ENCODE assay signal across 8 cellular contexts in the genomic region with DNA sequence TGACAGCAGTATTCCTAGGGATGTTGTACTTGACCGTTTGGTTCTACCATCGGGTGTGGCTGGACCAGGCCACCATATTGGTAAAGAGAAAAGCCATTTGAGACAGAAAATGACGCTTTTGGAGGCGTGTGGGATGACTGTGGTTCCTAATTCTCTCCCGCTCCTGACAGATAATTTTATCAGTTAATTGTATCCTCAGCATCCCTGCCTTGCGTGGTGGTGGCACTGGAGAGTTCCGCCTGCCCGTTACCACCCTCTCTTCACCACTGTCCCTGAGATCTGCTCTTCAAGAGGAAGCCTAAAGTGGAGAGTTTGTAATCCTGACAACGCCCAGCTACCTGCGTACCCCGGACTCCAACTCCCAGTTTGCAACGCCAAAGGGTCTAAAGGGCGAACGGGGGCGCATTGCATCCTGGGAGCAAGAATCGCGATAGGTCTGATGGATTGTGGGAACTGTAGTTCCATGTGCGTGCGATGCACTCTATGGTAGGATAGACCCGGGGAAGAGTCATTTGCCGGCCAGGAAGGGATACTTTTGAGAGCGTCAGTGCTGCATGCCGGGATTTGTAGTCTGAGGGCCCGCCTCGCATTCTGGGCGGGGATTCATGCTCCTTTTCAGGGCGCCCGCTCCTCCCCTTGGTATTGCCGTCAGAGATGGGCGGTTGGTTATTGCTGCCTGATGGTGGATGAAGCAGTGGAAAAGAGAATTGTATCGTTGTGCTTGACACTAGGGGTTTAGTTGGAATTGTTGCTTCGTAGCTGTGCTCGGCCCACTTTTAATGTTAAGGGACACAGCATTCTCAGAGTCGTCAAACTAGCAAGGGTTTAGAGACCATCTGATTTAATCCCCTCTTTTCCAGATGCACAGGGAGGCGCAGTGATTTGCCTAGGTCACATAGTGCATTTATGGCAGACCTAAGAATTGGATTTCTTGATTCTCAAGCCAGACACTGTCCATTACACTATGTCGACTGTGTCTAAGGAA. TPM values are rescaled to one million over a fixed set of nuclear protein-coding genes. Genes with fewer than 3 reads are reported as not detected.
DNase-seq lines count a peak whose midpoint lies in the region; ATAC-seq and TF ChIP-seq lines count a peak whose summit lies in the region.

No MANE protein-coding gene starts in this region.

- peak; percentile 67 for ATAC-seq in GM18498 (IDR thresholded peaks at IDR 0.05; ENCODE audit: unreplicated experiment)
- ATAC-seq in HG02884 (IDR thresholded peaks at IDR 0.05; ENCODE audit: unreplicated experiment), result peak; percentile 56
- peak; percentile 73 to 78 (median 75) for ATAC-seq in T-cell (replicated peaks in 1 of 4)
- peak; percentile 83 for ATAC-seq in upper lobe of right lung

- H3K27ac ChIP-seq in left ventricle myocardium inferior (replicated peaks) (peak overlapping the region; percentile 100), upper lobe of right lung (peak overlapping the region; percentile 100)

- POLR2A ChIA-PET in T-cell (lab: Charles Lee), result interaction anchor here (0.6 to 3.7 kb wide), 7 partner anchors 26 to 661 kb away, joined by 3 to 20 read pairs (median 6); partner anchors contain the start of gene RPL23A (in 2 of the 2)

- H3K27ac Mint-ChIP-seq in T-cell, result no peak overlapping the region

- H3K27me3 ChIP-seq in left ventricle myocardium inferior (ENCODE audit: low read depth) (no peaks in the 10 kb centered on the region), upper lobe of right lung (no peaks in the 10 kb centered on the region)

- H3K4me1 Mint-ChIP-seq in T-cell, result peaks cover 15 to 18% (median 17%) of the 10 kb centered on the region in 3 donors

- H3K4me3 ChIP-seq in left ventricle myocardium inferior (peak overlapping the region; percentile 95), upper lobe of right lung (peak overlapping the region; percentile 89)

- H3K4me1 ChIP-seq in left ventricle myocardium inferior (peaks cover 54% of the 10 kb centered on the region), upper lobe of right lung (peaks cover 20% of the 10 kb centered on the region)

- DNase-seq in NCI-H146 treated with DMSO at 0.1 percent for 48 hours (lab: John Stamatoyannopoulos, UW; ENCODE audit: unreplicated experiment), result peak; percentile 99
- DNase-seq in T-cell, result peak; percentile 90 to 99 (median 96)
- peak; percentile 73 to 100 (median 98) for DNase-seq in amygdala (lab: John Stamatoyannopoulos, UW)
- peak; percentile 96 for DNase-seq in left ventricle myocardium inferior
- peak; percentile 98 for DNase-seq in posterior vena cava (ENCODE audit: low spot score)
- DNase-seq in upper lobe of right lung, result peak; percentile 95

- H3K36me3 Mint-ChIP-seq in T-cell, result peaks cover 13% of the 10 kb centered on the region

- H3K4me3 Mint-ChIP-seq in T-cell, result no peak overlapping the region

- no peaks in the 10 kb centered on the region for H3K9me3 Mint-ChIP-seq in T-cell

- no peak for TF ChIP-seq CTCF in left ventricle myocardium inferior (IDR thresholded peaks at IDR 0.05; ENCODE audit: borderline replicate concordance)
- no peak for TF ChIP-seq CTCF in upper lobe of right lung (IDR thresholded peaks at IDR 0.05)

- CTCF ChIA-PET in T-cell (lab: Charles Lee), result interaction anchor here (0.6 to 3.0 kb wide), 25 partner anchors 13 to 871 kb away, joined by 3 to 32 read pairs (median 3); partner anchors contain the start of genes DHRS13 (in 1 of the 2), IFT20 (in 1 of the 2), MYO18A (in 1 of the 2) and RPL23A (in 1 of the 2)

- H3K27me3 Mint-ChIP-seq in T-cell, result no peaks in the 10 kb centered on the region

- H3K36me3 ChIP-seq in left ventricle myocardium inferior (no peaks in the 10 kb centered on the region), upper lobe of right lung (no peaks in the 10 kb centered on the region)

- intact Hi-C loops in left ventricle myocardium inferior (cut with micrococcal nuclease), result no loop called here
- intact Hi-C loops in posterior vena cava (cut with DNase I), result loop anchor here in 1 of 2 donors (5.0 kb wide), 1 partner anchor 45 kb away; no protein-coding TSS in a partner anchor
- intact Hi-C loops in upper lobe of right lung (cut with DNase I), result no loop called here

- H3K9me3 ChIP-seq in left ventricle myocardium inferior (replicated peaks), result no peaks in the 10 kb centered on the region
- H3K9me3 ChIP-seq in upper lobe of right lung, result no peaks in the 10 kb centered on the region

RNA-seq across cellular contexts. Expression of gene PHF12, which starts 1.0 kb away (rescaled TPM):
- total RNA-seq in T-cell, result 100 to 1,000 TPM; 121 to 176 (median 123) TPM
- 17.2 TPM for total RNA-seq in left ventricle myocardium inferior
- total RNA-seq in posterior vena cava, result 10 to 100 TPM; 26.7 to 32.3 TPM
- total RNA-seq in upper lobe of right lung, result 40.0 TPM

RNA-seq across cellular contexts. Expression of gene DHRS13, which starts 49.4 kb away (rescaled TPM):
- total RNA-seq in T-cell, result 10 to 100 TPM; 23.1 to 44.9 (median 39.7) TPM
- total RNA-seq in left ventricle myocardium inferior, result 3.1 TPM
- total RNA-seq in posterior vena cava, result 1 to 10 TPM; 3.7 to 4.0 TPM
- total RNA-seq in upper lobe of right lung, result 12.8 TPM

RNA-seq across cellular contexts. Expression of gene SEZ6, which starts 53.5 kb away (rescaled TPM):
- 1 to 10 TPM in 1 of 5 donors, under 1 TPM in 1, not detected in 3; 0.49 to 1.6 TPM for total RNA-seq in T-cell
- not detected for total RNA-seq in left ventricle myocardium inferior
- not detected for total RNA-seq in posterior vena cava
- total RNA-seq in upper lobe of right lung, result not detected

RNA-seq across cellular contexts. Expression of gene FLOT2, which starts 54.8 kb away (rescaled TPM):
- 100 to 1,000 TPM; 138 to 256 (median 235) TPM for total RNA-seq in T-cell
- 84.2 TPM for total RNA-seq in left ventricle myocardium inferior
- 100 to 1,000 TPM in 1 of 2 donors, 10 to 100 TPM in 1; 99.0 to 101 TPM for total RNA-seq in posterior vena cava
- 157 TPM for total RNA-seq in upper lobe of right lung

Comparison
In these comparisons a context has a peak if more than half of its experiments do, and no peak if none do; other contexts are left out.
1. Peak in every context shown above with its lines: DNase-seq, ATAC-seq, H3K4me3 ChIP-seq and H3K27ac ChIP-seq.